Comparison of ENCODE assay signal across 1 cellular context in the genomic region with DNA sequence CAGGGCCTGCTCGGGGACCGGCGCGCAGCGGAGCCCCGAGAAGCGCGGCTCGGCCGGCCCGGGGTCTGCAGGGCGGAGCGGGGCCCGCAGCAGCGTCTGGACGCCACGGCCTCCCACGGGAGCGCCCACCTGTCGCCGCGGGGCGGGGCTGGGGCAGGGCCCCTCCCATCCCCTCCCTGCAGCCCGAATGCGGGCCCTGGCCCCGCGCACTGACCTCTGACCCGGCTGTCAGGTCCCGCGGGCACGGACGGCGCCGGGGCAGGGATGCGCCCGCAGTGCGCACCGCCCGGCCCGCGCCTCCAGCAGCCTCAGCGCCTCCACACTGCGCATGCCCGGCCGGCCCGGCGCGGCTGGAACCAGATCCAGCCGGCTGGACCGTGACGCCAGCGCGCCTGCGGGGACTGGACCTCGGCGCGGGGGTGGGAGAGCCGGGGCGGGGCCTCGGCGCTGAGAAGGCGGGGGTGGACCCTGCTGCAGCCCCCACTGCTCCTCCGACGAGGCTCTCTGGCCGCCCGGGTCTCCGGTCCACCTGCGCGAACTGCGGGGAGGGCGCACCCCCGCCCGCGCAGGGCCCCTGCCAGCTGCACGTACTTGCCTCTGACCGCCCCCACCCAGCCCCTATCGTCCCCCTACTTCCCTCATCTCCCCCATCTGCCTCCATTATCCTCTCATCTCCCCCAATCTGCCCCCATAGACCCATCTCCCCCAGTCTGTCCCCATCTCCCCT.
TF ChIP-seq lines count a peak whose summit lies in the region.

No MANE protein-coding gene starts in this region.

TF ChIP-seq in HEK293, 187 proteins besides CTCF, POLR2A, EP300 and RAD21 (continued from another document):
- TF ChIP-seq, protein P1, sequence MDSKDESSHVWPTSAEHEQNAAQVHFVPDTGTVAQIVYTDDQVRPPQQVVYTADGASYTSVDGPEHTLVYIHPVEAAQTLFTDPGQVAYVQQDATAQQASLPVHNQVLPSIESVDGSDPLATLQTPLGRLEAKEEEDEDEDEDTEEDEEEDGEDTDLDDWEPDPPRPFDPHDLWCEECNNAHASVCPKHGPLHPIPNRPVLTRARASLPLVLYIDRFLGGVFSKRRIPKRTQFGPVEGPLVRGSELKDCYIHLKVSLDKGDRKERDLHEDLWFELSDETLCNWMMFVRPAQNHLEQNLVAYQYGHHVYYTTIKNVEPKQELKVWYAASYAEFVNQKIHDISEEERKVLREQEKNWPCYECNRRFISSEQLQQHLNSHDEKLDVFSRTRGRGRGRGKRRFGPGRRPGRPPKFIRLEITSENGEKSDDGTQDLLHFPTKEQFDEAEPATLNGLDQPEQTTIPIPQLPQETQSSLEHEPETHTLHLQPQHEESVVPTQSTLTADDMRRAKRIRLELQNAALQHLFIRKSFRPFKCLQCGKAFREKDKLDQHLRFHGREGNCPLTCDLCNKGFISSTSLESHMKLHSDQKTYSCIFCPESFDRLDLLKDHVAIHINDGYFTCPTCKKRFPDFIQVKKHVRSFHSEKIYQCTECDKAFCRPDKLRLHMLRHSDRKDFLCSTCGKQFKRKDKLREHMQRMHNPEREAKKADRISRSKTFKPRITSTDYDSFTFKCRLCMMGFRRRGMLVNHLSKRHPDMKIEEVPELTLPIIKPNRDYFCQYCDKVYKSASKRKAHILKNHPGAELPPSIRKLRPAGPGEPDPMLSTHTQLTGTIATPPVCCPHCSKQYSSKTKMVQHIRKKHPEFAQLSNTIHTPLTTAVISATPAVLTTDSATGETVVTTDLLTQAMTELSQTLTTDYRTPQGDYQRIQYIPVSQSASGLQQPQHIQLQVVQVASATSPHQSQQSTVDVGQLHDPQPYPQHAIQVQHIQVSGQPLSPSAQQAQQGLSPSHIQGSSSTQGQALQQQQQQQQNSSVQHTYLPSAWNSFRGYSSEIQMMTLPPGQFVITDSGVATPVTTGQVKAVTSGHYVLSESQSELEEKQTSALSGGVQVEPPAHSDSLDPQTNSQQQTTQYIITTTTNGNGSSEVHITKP (tag by site-specific recombination; IDR thresholded peaks at IDR 0.05) = peak; percentile 15; the same call in 1 of the 2 replicates
- no peak for TF ChIP-seq ZNF76 (tag by site-specific recombination; IDR thresholded peaks at IDR 0.05; ENCODE audit: borderline replicate concordance, low read depth)
- no peak for TF ChIP-seq ZNF621 (tag by site-specific recombination; IDR thresholded peaks at IDR 0.05)
- no peak for TF ChIP-seq ZNF600 (tag by site-specific recombination; IDR thresholded peaks at IDR 0.05)
- no peak for TF ChIP-seq ZNF114 (tag by site-specific recombination; IDR thresholded peaks at IDR 0.05)
- TF ChIP-seq, protein P2, sequence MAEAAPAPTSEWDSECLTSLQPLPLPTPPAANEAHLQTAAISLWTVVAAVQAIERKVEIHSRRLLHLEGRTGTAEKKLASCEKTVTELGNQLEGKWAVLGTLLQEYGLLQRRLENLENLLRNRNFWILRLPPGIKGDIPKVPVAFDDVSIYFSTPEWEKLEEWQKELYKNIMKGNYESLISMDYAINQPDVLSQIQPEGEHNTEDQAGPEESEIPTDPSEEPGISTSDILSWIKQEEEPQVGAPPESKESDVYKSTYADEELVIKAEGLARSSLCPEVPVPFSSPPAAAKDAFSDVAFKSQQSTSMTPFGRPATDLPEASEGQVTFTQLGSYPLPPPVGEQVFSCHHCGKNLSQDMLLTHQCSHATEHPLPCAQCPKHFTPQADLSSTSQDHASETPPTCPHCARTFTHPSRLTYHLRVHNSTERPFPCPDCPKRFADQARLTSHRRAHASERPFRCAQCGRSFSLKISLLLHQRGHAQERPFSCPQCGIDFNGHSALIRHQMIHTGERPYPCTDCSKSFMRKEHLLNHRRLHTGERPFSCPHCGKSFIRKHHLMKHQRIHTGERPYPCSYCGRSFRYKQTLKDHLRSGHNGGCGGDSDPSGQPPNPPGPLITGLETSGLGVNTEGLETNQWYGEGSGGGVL (tag by site-specific recombination; IDR thresholded peaks at IDR 0.05) = peak; percentile 87
- no peak for TF ChIP-seq ZNF174 (tag by site-specific recombination; IDR thresholded peaks at IDR 0.05)
- no peak for TF ChIP-seq ZNF530 (tag by site-specific recombination; IDR thresholded peaks at IDR 0.05; ENCODE audit: low read depth)
- TF ChIP-seq, protein P3, sequence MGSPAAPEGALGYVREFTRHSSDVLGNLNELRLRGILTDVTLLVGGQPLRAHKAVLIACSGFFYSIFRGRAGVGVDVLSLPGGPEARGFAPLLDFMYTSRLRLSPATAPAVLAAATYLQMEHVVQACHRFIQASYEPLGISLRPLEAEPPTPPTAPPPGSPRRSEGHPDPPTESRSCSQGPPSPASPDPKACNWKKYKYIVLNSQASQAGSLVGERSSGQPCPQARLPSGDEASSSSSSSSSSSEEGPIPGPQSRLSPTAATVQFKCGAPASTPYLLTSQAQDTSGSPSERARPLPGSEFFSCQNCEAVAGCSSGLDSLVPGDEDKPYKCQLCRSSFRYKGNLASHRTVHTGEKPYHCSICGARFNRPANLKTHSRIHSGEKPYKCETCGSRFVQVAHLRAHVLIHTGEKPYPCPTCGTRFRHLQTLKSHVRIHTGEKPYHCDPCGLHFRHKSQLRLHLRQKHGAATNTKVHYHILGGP (tag by site-specific recombination; IDR thresholded peaks at IDR 0.05) = no peak
- no peak for TF ChIP-seq ZNF670 (tag by site-specific recombination; IDR thresholded peaks at IDR 0.05; ENCODE audit: low read depth)
- no peak for TF ChIP-seq GFI1B (tag by site-specific recombination; IDR thresholded peaks at IDR 0.05)
- TF ChIP-seq ZNF433 (tag by site-specific recombination; IDR thresholded peaks at IDR 0.05; ENCODE audit: low read depth) = no peak
- no peak for TF ChIP-seq ZNF664 (tag by site-specific recombination; IDR thresholded peaks at IDR 0.05)
- no peak for TF ChIP-seq ZNF157 (tag by site-specific recombination; IDR thresholded peaks at IDR 0.05)
- no peak for TF ChIP-seq ZNF175 (tag by site-specific recombination; IDR thresholded peaks at IDR 0.05)
- TF ChIP-seq ZNF112 (tag by site-specific recombination; IDR thresholded peaks at IDR 0.05) = no peak
- 0 out of 2 replicates have a peak, but pooled peaks have one; percentile 22 for TF ChIP-seq SP2 (tag by site-specific recombination; IDR thresholded peaks at IDR 0.05)
- no peak for TF ChIP-seq ZNF585B (tag by site-specific recombination; IDR thresholded peaks at IDR 0.05)
- TF ChIP-seq ZNF777 (tag by site-specific recombination; IDR thresholded peaks at IDR 0.05; ENCODE audit: borderline replicate concordance) = no peak
- TF ChIP-seq ZNF423 (tag by site-specific recombination; IDR thresholded peaks at IDR 0.05) = no peak
- no peak for TF ChIP-seq ZNF549 (tag by site-specific recombination; IDR thresholded peaks at IDR 0.05)
- TF ChIP-seq KLF9 (tag by site-specific recombination; IDR thresholded peaks at IDR 0.05; ENCODE audit: low read depth) = no peak
- TF ChIP-seq, protein P4, sequence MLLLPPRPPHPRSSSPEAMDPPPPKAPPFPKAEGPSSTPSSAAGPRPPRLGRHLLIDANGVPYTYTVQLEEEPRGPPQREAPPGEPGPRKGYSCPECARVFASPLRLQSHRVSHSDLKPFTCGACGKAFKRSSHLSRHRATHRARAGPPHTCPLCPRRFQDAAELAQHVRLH (tag by site-specific recombination; IDR thresholded peaks at IDR 0.05) = no peak
- TF ChIP-seq ZNF48 (tag by site-specific recombination; IDR thresholded peaks at IDR 0.05) = no peak
- no peak for TF ChIP-seq GLI2 (tag by site-specific recombination; IDR thresholded peaks at IDR 0.05; ENCODE audit: borderline replicate concordance, low read depth)
- TF ChIP-seq, protein P5, sequence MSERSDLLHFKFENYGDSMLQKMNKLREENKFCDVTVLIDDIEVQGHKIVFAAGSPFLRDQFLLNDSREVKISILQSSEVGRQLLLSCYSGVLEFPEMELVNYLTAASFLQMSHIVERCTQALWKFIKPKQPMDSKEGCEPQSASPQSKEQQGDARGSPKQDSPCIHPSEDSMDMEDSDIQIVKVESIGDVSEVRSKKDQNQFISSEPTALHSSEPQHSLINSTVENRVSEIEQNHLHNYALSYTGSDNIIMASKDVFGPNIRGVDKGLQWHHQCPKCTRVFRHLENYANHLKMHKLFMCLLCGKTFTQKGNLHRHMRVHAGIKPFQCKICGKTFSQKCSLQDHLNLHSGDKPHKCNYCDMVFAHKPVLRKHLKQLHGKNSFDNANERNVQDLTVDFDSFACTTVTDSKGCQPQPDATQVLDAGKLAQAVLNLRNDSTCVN (tag by site-specific recombination; optimal IDR thresholded peaks at IDR 0.05) = peak; percentile 42
- TF ChIP-seq ZFHX2 (tag by site-specific recombination; conservative IDR thresholded peaks at IDR 0.05) = peak; percentile 89
- TF ChIP-seq, protein P6, sequence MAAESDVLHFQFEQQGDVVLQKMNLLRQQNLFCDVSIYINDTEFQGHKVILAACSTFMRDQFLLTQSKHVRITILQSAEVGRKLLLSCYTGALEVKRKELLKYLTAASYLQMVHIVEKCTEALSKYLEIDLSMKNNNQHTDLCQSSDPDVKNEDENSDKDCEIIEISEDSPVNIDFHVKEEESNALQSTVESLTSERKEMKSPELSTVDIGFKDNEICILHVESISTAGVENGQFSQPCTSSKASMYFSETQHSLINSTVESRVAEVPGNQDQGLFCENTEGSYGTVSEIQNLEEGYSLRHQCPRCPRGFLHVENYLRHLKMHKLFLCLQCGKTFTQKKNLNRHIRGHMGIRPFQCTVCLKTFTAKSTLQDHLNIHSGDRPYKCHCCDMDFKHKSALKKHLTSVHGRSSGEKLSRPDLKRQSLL (tag by site-specific recombination; IDR thresholded peaks at IDR 0.05) = no peak
- no peak; the same call in 1 of the 2 replicates for TF ChIP-seq ZBTB20 (tag by site-specific recombination; IDR thresholded peaks at IDR 0.05)
- TF ChIP-seq GLIS2 (tag by site-specific recombination; IDR thresholded peaks at IDR 0.05) = peak; percentile 79; the same call in 1 of the 2 replicates
- TF ChIP-seq ZNF596 (tag by site-specific recombination; IDR thresholded peaks at IDR 0.05) = 0 out of 2 replicates have a peak, but pooled peaks have one; percentile 19
- TF ChIP-seq, protein P7, sequence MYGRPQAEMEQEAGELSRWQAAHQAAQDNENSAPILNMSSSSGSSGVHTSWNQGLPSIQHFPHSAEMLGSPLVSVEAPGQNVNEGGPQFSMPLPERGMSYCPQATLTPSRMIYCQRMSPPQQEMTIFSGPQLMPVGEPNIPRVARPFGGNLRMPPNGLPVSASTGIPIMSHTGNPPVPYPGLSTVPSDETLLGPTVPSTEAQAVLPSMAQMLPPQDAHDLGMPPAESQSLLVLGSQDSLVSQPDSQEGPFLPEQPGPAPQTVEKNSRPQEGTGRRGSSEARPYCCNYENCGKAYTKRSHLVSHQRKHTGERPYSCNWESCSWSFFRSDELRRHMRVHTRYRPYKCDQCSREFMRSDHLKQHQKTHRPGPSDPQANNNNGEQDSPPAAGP (tag by site-specific recombination; IDR thresholded peaks at IDR 0.05) = no peak
- TF ChIP-seq, protein P8, sequence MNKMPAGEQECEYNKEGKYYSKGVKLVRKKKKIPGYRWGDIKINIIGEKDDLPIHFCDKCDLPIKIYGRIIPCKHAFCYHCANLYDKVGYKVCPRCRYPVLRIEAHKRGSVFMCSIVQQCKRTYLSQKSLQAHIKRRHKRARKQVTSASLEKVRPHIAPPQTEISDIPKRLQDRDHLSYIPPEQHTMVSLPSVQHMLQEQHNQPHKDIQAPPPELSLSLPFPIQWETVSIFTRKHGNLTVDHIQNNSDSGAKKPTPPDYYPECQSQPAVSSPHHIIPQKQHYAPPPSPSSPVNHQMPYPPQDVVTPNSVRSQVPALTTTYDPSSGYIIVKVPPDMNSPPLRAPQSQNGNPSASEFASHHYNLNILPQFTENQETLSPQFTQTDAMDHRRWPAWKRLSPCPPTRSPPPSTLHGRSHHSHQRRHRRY (tag by site-specific recombination; IDR thresholded peaks at IDR 0.05) = no peak
- no peak for TF ChIP-seq ZNF658 (tag by site-specific recombination; IDR thresholded peaks at IDR 0.05)
- TF ChIP-seq ZNF2 (tag by site-specific recombination; IDR thresholded peaks at IDR 0.05) = no peak
- no peak for TF ChIP-seq KLF16 (tag by site-specific recombination; IDR thresholded peaks at IDR 0.05)
- TF ChIP-seq, protein P9, sequence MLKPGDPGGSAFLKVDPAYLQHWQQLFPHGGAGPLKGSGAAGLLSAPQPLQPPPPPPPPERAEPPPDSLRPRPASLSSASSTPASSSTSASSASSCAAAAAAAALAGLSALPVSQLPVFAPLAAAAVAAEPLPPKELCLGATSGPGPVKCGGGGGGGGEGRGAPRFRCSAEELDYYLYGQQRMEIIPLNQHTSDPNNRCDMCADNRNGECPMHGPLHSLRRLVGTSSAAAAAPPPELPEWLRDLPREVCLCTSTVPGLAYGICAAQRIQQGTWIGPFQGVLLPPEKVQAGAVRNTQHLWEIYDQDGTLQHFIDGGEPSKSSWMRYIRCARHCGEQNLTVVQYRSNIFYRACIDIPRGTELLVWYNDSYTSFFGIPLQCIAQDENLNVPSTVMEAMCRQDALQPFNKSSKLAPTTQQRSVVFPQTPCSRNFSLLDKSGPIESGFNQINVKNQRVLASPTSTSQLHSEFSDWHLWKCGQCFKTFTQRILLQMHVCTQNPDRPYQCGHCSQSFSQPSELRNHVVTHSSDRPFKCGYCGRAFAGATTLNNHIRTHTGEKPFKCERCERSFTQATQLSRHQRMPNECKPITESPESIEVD (tag by site-specific recombination; IDR thresholded peaks at IDR 0.05) = no peak
- no peak for TF ChIP-seq MYNN (tag by site-specific recombination; IDR thresholded peaks at IDR 0.05; ENCODE audit: borderline replicate concordance)
- no peak for TF ChIP-seq WT1 (tag by site-specific recombination; IDR thresholded peaks at IDR 0.05)
- TF ChIP-seq, protein P10, sequence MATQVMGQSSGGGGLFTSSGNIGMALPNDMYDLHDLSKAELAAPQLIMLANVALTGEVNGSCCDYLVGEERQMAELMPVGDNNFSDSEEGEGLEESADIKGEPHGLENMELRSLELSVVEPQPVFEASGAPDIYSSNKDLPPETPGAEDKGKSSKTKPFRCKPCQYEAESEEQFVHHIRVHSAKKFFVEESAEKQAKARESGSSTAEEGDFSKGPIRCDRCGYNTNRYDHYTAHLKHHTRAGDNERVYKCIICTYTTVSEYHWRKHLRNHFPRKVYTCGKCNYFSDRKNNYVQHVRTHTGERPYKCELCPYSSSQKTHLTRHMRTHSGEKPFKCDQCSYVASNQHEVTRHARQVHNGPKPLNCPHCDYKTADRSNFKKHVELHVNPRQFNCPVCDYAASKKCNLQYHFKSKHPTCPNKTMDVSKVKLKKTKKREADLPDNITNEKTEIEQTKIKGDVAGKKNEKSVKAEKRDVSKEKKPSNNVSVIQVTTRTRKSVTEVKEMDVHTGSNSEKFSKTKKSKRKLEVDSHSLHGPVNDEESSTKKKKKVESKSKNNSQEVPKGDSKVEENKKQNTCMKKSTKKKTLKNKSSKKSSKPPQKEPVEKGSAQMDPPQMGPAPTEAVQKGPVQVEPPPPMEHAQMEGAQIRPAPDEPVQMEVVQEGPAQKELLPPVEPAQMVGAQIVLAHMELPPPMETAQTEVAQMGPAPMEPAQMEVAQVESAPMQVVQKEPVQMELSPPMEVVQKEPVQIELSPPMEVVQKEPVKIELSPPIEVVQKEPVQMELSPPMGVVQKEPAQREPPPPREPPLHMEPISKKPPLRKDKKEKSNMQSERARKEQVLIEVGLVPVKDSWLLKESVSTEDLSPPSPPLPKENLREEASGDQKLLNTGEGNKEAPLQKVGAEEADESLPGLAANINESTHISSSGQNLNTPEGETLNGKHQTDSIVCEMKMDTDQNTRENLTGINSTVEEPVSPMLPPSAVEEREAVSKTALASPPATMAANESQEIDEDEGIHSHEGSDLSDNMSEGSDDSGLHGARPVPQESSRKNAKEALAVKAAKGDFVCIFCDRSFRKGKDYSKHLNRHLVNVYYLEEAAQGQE (tag by site-specific recombination; IDR thresholded peaks at IDR 0.05) = no peak
- no peak for TF ChIP-seq ZNF623 (tag by site-specific recombination; IDR thresholded peaks at IDR 0.05)
- no peak for TF ChIP-seq ZNF426 (tag by site-specific recombination; IDR thresholded peaks at IDR 0.05)
- TF ChIP-seq ZNF140 (tag by site-specific recombination; IDR thresholded peaks at IDR 0.05) = no peak
